ENCODE assay signal across 8 cellular contexts in the genomic region with DNA sequence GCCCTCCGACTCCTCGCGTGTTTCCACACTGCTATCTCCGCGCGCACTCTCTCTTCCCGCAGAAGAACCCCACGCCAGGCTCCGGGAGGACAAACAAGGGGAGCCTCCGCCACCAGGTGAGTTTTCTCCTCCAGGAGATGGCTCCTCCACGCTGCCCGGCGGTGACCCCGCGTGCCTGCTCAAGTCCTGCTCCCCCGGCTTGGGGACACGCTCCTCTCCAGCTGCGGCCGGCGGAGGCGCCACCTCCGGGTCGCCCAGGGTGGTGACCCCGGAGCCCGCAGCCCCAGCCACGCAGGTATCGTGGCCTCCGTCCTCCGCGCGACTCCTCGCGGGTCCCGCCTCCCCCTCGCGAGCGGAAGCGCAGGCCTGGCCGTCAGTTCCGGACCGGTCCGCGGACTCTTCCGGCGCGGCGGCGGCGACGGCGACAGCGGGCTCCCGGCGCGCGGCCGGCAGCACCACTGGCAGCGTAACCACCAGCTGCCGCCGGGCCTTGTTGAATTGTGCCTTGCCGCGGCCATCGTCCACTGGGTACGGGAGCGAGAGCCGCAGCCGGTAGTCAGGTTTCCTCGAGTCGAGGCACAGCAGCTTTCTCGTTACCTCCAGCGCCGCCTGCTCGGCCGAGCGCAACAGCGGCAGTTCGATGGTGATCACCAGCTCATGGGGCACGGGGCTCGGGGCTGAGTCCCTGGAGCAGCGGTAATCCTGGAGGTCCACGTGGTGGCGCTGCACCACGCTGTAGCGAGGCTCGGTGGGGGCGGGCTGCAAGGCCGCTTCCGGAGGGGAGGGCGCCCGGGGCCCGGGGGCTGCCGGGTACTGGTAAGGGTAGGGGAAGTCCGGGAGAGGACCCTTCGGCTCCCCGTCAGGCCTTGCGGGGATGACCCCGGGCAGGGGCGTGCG. TPM values are rescaled to one million over a fixed set of nuclear protein-coding genes. Genes with fewer than 3 reads are reported as not detected.
A peak's percentile ranks its signal among the peaks of the same experiment; 100 is the strongest.
DNase-seq lines count a peak whose midpoint lies in the region; ATAC-seq lines count a peak whose summit lies in the region.

No MANE protein-coding gene starts in this region.

- H3K4me3 Mint-ChIP-seq in activated T-cell treated with anti-CD3 and anti-CD28 coated beads, Interleukin-2, amount 50 U/mL, for 24 hours, result peak overlapping the region; percentile 92

- peak; percentile 96 for DNase-seq in DMS79 treated with DMSO at 0.1 percent for 48 hours (lab: John Stamatoyannopoulos, UW)
- DNase-seq in Jurkat, Clone E6-1 (ENCODE audit: low read depth, low spot score), result peak; percentile 90
- DNase-seq in OCI-M2 (lab: John Stamatoyannopoulos, UW; ENCODE audit: unreplicated experiment), result peak; percentile 83
- DNase-seq in activated T-cell treated with anti-CD3 and anti-CD28 coated beads, Interleukin-2, amount 50 U/mL, for 24 hours, result peak; percentile 95
- DNase-seq in myocyte (ENCODE audit: low read depth), result peak; percentile 95
- DNase-seq in stimulated activated CD8-positive, alpha-beta memory T cell treated with anti-CD3 and anti-CD28 coated beads, Interleukin-7, amount 100 ng/mL, for 4 hours (ENCODE audit: low read depth in 2 of 2), result peak; percentile 91 to 94

- H3K36me3 Mint-ChIP-seq in activated T-cell treated with anti-CD3 and anti-CD28 coated beads, Interleukin-2, amount 50 U/mL, for 24 hours (ENCODE audit: low read depth), result peaks cover 78% of the 10 kb centered on the region

- H3K27me3 Mint-ChIP-seq in activated T-cell treated with anti-CD3 and anti-CD28 coated beads, Interleukin-2, amount 50 U/mL, for 24 hours, result no peaks in the 10 kb centered on the region

- ATAC-seq in GM21717 (IDR thresholded peaks at IDR 0.05; ENCODE audit: unreplicated experiment) (peak; percentile 83), esophagus mucosa (peak; percentile 96)

- no peaks in the 10 kb centered on the region for H3K9me3 Mint-ChIP-seq in activated T-cell treated with anti-CD3 and anti-CD28 coated beads, Interleukin-2, amount 50 U/mL, for 24 hours

- peak overlapping the region; percentile 93 for H3K4me3 ChIP-seq in Jurkat, Clone E6-1 (ENCODE audit: low read length)

- peaks cover 53% of the 10 kb centered on the region for H3K4me1 Mint-ChIP-seq in activated T-cell treated with anti-CD3 and anti-CD28 coated beads, Interleukin-2, amount 50 U/mL, for 24 hours (ENCODE audit: low read depth)

- H3K27ac Mint-ChIP-seq in activated T-cell treated with anti-CD3 and anti-CD28 coated beads, Interleukin-2, amount 50 U/mL, for 24 hours, result peak overlapping the region; percentile 97

RNA-seq across cellular contexts. Expression of a gene that starts 1.1 kb away (rescaled TPM):
- polyA plus RNA-seq in Jurkat, Clone E6-1 (2012; ENCODE audit: insufficient read depth, insufficient read length), result 9.1 TPM
- total RNA-seq in esophagus mucosa (5.7 TPM), myocyte (12.5 and 15.6 TPM in 2 replicates)
- 5.2 TPM for polyA plus RNA-seq in myocyte (2012)

RNA-seq across cellular contexts. Expression of a gene that starts 13.3 kb away (rescaled TPM):
- polyA plus RNA-seq in Jurkat, Clone E6-1 (2012; ENCODE audit: insufficient read depth, insufficient read length), result 30.1 TPM
- total RNA-seq in esophagus mucosa (15.1 TPM), myocyte (66.5 and 69.9 TPM in 2 replicates)
- polyA plus RNA-seq in myocyte (2012), result 32.1 TPM

RNA-seq across cellular contexts. Expression of a gene that starts 13.5 kb away (rescaled TPM):
- polyA plus RNA-seq in Jurkat, Clone E6-1 (2012; ENCODE audit: insufficient read depth, insufficient read length), result 479 TPM
- 129 TPM for total RNA-seq in esophagus mucosa
- total RNA-seq in myocyte, result 120 and 143 TPM in 2 replicates
- 266 TPM for polyA plus RNA-seq in myocyte (2012)

RNA-seq across cellular contexts. Expression of a gene that starts 35.2 kb away (rescaled TPM):
- polyA plus RNA-seq in Jurkat, Clone E6-1 (2012; ENCODE audit: insufficient read depth, insufficient read length), result 62.2 TPM
- 10.3 TPM for total RNA-seq in esophagus mucosa
- 6.6 and 9.1 TPM in 2 replicates for total RNA-seq in myocyte
- 6.5 TPM for polyA plus RNA-seq in myocyte (2012)

RNA-seq across cellular contexts. Expression of a gene that starts 47.7 kb away (rescaled TPM):
- polyA plus RNA-seq in Jurkat, Clone E6-1 (2012; ENCODE audit: insufficient read depth, insufficient read length), result 5,160 TPM
- total RNA-seq in esophagus mucosa (1,410 TPM), myocyte (2,887 and 4,246 TPM in 2 replicates)
- 2,528 TPM for polyA plus RNA-seq in myocyte (2012)

Comparison
In these comparisons a context has a peak if more than half of its experiments do, and no peak if none do; other contexts are left out.
1. Peak in every context shown above with its lines: DNase-seq, ATAC-seq and H3K4me3 ChIP-seq.